ENCODE assay signal across 1 cellular context in the genomic region with DNA sequence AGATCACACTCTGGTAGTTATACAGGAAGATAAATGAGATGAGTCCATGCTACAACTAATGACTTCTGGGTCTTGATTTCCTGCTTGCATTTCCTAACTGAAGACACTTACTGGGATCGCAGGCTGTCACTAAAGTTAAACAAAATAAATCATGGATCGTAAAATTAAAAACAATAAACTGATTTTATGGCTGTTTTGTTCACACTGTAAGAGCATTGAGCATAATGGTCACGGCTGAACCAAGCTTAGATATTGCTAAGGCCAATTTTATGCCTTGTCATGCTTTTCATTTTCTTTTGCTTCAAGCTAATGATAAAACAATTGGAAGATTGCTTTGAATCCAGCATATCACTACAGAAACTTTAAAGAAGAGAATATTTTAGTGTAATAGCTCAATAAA.
TF ChIP-seq lines count a peak whose summit lies in the region.

No MANE protein-coding gene starts in this region.

TF ChIP-seq in K562, 482 proteins besides CTCF, POLR2A, EP300 and RAD21 (continued from another document and continues in another):
- TF ChIP-seq, protein P1, sequence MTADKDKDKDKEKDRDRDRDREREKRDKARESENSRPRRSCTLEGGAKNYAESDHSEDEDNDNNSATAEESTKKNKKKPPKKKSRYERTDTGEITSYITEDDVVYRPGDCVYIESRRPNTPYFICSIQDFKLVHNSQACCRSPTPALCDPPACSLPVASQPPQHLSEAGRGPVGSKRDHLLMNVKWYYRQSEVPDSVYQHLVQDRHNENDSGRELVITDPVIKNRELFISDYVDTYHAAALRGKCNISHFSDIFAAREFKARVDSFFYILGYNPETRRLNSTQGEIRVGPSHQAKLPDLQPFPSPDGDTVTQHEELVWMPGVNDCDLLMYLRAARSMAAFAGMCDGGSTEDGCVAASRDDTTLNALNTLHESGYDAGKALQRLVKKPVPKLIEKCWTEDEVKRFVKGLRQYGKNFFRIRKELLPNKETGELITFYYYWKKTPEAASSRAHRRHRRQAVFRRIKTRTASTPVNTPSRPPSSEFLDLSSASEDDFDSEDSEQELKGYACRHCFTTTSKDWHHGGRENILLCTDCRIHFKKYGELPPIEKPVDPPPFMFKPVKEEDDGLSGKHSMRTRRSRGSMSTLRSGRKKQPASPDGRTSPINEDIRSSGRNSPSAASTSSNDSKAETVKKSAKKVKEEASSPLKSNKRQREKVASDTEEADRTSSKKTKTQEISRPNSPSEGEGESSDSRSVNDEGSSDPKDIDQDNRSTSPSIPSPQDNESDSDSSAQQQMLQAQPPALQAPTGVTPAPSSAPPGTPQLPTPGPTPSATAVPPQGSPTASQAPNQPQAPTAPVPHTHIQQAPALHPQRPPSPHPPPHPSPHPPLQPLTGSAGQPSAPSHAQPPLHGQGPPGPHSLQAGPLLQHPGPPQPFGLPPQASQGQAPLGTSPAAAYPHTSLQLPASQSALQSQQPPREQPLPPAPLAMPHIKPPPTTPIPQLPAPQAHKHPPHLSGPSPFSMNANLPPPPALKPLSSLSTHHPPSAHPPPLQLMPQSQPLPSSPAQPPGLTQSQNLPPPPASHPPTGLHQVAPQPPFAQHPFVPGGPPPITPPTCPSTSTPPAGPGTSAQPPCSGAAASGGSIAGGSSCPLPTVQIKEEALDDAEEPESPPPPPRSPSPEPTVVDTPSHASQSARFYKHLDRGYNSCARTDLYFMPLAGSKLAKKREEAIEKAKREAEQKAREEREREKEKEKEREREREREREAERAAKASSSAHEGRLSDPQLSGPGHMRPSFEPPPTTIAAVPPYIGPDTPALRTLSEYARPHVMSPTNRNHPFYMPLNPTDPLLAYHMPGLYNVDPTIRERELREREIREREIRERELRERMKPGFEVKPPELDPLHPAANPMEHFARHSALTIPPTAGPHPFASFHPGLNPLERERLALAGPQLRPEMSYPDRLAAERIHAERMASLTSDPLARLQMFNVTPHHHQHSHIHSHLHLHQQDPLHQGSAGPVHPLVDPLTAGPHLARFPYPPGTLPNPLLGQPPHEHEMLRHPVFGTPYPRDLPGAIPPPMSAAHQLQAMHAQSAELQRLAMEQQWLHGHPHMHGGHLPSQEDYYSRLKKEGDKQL (CRISPR knock-in tag; IDR thresholded peaks at IDR 0.05; ENCODE audit: borderline replicate concordance): no peak
- TF ChIP-seq ZNF77 (CRISPR knock-in tag; IDR thresholded peaks at IDR 0.05) (no peak), CBX2 (IDR thresholded peaks at IDR 0.05; ENCODE audit: insufficient read depth, low read length, poor library complexity, severe bottlenecking) (no peak), FIP1L1 (IDR thresholded peaks at IDR 0.05; ENCODE audit: low read depth, low read length, poor library complexity, severe bottlenecking) (no peak), SRF (CRISPR knock-in tag; IDR thresholded peaks at IDR 0.05) (no peak), JUND (IDR thresholded peaks at IDR 0.05; ENCODE audit: borderline replicate concordance, low read depth, low read length) (no peak), JUND (tag; IDR thresholded peaks at IDR 0.05; ENCODE audit: borderline replicate concordance, low read depth, low read length) (no peak), POLR3G (IDR thresholded peaks at IDR 0.05; ENCODE audit: extremely low read depth, insufficient read length, insufficient replicate concordance) (no peak), MYNN (IDR thresholded peaks at IDR 0.05) (no peak), MYNN (CRISPR knock-in tag; IDR thresholded peaks at IDR 0.05) (no peak), TAF9B (IDR thresholded peaks at IDR 0.05; ENCODE audit: partially characterized antibody) (no peak), BRCA1 (IDR thresholded peaks at IDR 0.05) (no peak), BRCA1 (CRISPR knock-in tag; IDR thresholded peaks at IDR 0.05) (no peak), SAFB2 (IDR thresholded peaks at IDR 0.05; ENCODE audit: borderline replicate concordance, low read depth, low read length, severe bottlenecking) (no peak), NFE2L1 (tag; IDR thresholded peaks at IDR 0.05; ENCODE audit: borderline replicate concordance, low read depth) (0 out of 2 replicates have a peak, but pooled peaks have one; percentile 11), ZNF23 (CRISPR knock-in tag; IDR thresholded peaks at IDR 0.05) (no peak), MAFG (tag; conservative IDR thresholded peaks at IDR 0.05) (peak; percentile 58), ZBTB7A (IDR thresholded peaks at IDR 0.05; ENCODE audit: borderline replicate concordance, control insufficient read depth, low read depth, low read length) (no peak), ZNF316 (IDR thresholded peaks at IDR 0.05) (peak; percentile 56), NFE2 (IDR thresholded peaks at IDR 0.05; ENCODE audit: low read depth) (peak; percentile 27; the same call in 1 of the 2 replicates), ZNF764 (CRISPR knock-in tag; IDR thresholded peaks at IDR 0.05; ENCODE audit: low read depth) (no peak), HMG20B (CRISPR knock-in tag; IDR thresholded peaks at IDR 0.05) (no peak), CSDE1 (IDR thresholded peaks at IDR 0.05) (no peak), ARID1B (IDR thresholded peaks at IDR 0.05) (no peak), C11orf30 (IDR thresholded peaks at IDR 0.05; ENCODE audit: low read depth) (peak; percentile 42; the same call in 1 of the 2 replicates), NR2C2 (CRISPR knock-in tag; IDR thresholded peaks at IDR 0.05) (no peak), NR2C2 (tag; IDR thresholded peaks at IDR 0.05) (no peak), XRCC5 (IDR thresholded peaks at IDR 0.05; ENCODE audit: low read depth, low read length) (no peak), SRSF7 (optimal IDR thresholded peaks at IDR 0.05; ENCODE audit: low read depth, low read length) (no peak), SLC30A9 (CRISPR knock-in tag; IDR thresholded peaks at IDR 0.05) (no peak), RUNX1 (IDR thresholded peaks at IDR 0.05; ENCODE audit: low read depth) (no peak), EWSR1 (IDR thresholded peaks at IDR 0.05; ENCODE audit: borderline replicate concordance, low read depth, partially characterized antibody) (no peak)
- TF ChIP-seq, protein P2, sequence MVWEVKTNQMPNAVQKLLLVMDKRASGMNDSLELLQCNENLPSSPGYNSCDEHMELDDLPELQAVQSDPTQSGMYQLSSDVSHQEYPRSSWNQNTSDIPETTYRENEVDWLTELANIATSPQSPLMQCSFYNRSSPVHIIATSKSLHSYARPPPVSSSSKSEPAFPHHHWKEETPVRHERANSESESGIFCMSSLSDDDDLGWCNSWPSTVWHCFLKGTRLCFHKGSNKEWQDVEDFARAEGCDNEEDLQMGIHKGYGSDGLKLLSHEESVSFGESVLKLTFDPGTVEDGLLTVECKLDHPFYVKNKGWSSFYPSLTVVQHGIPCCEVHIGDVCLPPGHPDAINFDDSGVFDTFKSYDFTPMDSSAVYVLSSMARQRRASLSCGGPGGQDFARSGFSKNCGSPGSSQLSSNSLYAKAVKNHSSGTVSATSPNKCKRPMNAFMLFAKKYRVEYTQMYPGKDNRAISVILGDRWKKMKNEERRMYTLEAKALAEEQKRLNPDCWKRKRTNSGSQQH (CRISPR knock-in tag; IDR thresholded peaks at IDR 0.05): no peak
- TF ChIP-seq, protein P3, sequence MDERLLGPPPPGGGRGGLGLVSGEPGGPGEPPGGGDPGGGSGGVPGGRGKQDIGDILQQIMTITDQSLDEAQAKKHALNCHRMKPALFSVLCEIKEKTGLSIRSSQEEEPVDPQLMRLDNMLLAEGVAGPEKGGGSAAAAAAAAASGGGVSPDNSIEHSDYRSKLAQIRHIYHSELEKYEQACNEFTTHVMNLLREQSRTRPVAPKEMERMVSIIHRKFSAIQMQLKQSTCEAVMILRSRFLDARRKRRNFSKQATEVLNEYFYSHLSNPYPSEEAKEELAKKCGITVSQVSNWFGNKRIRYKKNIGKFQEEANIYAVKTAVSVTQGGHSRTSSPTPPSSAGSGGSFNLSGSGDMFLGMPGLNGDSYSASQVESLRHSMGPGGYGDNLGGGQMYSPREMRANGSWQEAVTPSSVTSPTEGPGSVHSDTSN (CRISPR knock-in tag; IDR thresholded peaks at IDR 0.05; ENCODE audit: low read depth): no peak
- TF ChIP-seq, protein P3 (tag; conservative IDR thresholded peaks at IDR 0.05; ENCODE audit: low read depth): no peak
- TF ChIP-seq, protein P4, sequence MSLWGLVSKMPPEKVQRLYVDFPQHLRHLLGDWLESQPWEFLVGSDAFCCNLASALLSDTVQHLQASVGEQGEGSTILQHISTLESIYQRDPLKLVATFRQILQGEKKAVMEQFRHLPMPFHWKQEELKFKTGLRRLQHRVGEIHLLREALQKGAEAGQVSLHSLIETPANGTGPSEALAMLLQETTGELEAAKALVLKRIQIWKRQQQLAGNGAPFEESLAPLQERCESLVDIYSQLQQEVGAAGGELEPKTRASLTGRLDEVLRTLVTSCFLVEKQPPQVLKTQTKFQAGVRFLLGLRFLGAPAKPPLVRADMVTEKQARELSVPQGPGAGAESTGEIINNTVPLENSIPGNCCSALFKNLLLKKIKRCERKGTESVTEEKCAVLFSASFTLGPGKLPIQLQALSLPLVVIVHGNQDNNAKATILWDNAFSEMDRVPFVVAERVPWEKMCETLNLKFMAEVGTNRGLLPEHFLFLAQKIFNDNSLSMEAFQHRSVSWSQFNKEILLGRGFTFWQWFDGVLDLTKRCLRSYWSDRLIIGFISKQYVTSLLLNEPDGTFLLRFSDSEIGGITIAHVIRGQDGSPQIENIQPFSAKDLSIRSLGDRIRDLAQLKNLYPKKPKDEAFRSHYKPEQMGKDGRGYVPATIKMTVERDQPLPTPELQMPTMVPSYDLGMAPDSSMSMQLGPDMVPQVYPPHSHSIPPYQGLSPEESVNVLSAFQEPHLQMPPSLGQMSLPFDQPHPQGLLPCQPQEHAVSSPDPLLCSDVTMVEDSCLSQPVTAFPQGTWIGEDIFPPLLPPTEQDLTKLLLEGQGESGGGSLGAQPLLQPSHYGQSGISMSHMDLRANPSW (CRISPR knock-in tag; IDR thresholded peaks at IDR 0.05): no peak
- TF ChIP-seq, protein P5, sequence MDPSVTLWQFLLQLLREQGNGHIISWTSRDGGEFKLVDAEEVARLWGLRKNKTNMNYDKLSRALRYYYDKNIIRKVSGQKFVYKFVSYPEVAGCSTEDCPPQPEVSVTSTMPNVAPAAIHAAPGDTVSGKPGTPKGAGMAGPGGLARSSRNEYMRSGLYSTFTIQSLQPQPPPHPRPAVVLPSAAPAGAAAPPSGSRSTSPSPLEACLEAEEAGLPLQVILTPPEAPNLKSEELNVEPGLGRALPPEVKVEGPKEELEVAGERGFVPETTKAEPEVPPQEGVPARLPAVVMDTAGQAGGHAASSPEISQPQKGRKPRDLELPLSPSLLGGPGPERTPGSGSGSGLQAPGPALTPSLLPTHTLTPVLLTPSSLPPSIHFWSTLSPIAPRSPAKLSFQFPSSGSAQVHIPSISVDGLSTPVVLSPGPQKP (CRISPR knock-in tag; IDR thresholded peaks at IDR 0.05): no peak
- TF ChIP-seq, protein P6, sequence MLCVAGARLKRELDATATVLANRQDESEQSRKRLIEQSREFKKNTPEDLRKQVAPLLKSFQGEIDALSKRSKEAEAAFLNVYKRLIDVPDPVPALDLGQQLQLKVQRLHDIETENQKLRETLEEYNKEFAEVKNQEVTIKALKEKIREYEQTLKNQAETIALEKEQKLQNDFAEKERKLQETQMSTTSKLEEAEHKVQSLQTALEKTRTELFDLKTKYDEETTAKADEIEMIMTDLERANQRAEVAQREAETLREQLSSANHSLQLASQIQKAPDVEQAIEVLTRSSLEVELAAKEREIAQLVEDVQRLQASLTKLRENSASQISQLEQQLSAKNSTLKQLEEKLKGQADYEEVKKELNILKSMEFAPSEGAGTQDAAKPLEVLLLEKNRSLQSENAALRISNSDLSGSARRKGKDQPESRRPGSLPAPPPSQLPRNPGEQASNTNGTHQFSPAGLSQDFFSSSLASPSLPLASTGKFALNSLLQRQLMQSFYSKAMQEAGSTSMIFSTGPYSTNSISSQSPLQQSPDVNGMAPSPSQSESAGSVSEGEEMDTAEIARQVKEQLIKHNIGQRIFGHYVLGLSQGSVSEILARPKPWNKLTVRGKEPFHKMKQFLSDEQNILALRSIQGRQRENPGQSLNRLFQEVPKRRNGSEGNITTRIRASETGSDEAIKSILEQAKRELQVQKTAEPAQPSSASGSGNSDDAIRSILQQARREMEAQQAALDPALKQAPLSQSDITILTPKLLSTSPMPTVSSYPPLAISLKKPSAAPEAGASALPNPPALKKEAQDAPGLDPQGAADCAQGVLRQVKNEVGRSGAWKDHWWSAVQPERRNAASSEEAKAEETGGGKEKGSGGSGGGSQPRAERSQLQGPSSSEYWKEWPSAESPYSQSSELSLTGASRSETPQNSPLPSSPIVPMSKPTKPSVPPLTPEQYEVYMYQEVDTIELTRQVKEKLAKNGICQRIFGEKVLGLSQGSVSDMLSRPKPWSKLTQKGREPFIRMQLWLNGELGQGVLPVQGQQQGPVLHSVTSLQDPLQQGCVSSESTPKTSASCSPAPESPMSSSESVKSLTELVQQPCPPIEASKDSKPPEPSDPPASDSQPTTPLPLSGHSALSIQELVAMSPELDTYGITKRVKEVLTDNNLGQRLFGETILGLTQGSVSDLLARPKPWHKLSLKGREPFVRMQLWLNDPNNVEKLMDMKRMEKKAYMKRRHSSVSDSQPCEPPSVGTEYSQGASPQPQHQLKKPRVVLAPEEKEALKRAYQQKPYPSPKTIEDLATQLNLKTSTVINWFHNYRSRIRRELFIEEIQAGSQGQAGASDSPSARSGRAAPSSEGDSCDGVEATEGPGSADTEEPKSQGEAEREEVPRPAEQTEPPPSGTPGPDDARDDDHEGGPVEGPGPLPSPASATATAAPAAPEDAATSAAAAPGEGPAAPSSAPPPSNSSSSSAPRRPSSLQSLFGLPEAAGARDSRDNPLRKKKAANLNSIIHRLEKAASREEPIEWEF (CRISPR knock-in tag; IDR thresholded peaks at IDR 0.05): no peak
- TF ChIP-seq, protein P7, sequence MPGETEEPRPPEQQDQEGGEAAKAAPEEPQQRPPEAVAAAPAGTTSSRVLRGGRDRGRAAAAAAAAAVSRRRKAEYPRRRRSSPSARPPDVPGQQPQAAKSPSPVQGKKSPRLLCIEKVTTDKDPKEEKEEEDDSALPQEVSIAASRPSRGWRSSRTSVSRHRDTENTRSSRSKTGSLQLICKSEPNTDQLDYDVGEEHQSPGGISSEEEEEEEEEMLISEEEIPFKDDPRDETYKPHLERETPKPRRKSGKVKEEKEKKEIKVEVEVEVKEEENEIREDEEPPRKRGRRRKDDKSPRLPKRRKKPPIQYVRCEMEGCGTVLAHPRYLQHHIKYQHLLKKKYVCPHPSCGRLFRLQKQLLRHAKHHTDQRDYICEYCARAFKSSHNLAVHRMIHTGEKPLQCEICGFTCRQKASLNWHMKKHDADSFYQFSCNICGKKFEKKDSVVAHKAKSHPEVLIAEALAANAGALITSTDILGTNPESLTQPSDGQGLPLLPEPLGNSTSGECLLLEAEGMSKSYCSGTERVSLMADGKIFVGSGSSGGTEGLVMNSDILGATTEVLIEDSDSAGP (CRISPR knock-in tag; IDR thresholded peaks at IDR 0.05): no peak
